ENCODE assay signal across 1 cellular context in the genomic region with DNA sequence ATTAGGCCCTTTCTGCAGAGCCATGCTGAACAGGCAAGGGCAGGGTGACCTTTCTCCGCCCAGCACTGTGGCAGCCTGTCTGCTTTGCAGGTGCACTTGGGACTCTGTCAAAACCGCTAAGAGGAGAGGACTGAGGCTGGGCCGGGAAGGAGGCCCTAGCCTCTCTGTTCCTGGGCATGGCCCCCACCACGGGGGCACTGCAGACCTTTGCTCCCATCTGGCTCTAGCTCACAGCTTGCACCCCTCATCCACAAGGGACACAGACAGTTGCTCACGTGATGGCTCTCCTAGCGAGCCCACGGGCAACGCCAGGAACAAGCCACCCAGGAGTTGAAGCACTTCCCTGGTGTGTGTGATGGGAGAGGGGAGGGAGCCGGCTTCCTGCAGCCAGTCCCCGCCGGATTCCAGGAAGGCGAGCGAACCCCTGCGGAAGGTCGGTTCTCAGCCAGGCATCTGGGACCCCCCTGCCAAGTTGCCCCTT.
TF ChIP-seq lines count a peak whose summit lies in the region.

No MANE protein-coding gene starts in this region.

TF ChIP-seq in HepG2, 621 proteins besides CTCF, POLR2A, EP300 and RAD21 (continued from another document):
- no peak for TF ChIP-seq CREM (IDR thresholded peaks at IDR 0.05)
- no peak for TF ChIP-seq CREM (CRISPR knock-in tag; IDR thresholded peaks at IDR 0.05)
- no peak for TF ChIP-seq CEBPG (CRISPR knock-in tag; IDR thresholded peaks at IDR 0.05)
- TF ChIP-seq, protein P1, sequence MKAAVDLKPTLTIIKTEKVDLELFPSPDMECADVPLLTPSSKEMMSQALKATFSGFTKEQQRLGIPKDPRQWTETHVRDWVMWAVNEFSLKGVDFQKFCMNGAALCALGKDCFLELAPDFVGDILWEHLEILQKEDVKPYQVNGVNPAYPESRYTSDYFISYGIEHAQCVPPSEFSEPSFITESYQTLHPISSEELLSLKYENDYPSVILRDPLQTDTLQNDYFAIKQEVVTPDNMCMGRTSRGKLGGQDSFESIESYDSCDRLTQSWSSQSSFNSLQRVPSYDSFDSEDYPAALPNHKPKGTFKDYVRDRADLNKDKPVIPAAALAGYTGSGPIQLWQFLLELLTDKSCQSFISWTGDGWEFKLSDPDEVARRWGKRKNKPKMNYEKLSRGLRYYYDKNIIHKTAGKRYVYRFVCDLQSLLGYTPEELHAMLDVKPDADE (CRISPR knock-in tag; IDR thresholded peaks at IDR 0.05): no peak
- TF ChIP-seq ZNF660 (CRISPR knock-in tag; IDR thresholded peaks at IDR 0.05; ENCODE audit: borderline replicate concordance, low read depth): no peak
- TF ChIP-seq, protein P2, sequence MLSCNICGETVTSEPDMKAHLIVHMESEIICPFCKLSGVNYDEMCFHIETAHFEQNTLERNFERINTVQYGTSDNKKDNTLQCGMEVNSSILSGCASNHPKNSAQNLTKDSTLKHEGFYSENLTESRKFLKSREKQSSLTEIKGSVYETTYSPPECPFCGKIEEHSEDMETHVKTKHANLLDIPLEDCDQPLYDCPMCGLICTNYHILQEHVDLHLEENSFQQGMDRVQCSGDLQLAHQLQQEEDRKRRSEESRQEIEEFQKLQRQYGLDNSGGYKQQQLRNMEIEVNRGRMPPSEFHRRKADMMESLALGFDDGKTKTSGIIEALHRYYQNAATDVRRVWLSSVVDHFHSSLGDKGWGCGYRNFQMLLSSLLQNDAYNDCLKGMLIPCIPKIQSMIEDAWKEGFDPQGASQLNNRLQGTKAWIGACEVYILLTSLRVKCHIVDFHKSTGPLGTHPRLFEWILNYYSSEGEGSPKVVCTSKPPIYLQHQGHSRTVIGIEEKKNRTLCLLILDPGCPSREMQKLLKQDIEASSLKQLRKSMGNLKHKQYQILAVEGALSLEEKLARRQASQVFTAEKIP (CRISPR knock-in tag; IDR thresholded peaks at IDR 0.05; ENCODE audit: borderline replicate concordance): no peak
- TF ChIP-seq, protein P3, sequence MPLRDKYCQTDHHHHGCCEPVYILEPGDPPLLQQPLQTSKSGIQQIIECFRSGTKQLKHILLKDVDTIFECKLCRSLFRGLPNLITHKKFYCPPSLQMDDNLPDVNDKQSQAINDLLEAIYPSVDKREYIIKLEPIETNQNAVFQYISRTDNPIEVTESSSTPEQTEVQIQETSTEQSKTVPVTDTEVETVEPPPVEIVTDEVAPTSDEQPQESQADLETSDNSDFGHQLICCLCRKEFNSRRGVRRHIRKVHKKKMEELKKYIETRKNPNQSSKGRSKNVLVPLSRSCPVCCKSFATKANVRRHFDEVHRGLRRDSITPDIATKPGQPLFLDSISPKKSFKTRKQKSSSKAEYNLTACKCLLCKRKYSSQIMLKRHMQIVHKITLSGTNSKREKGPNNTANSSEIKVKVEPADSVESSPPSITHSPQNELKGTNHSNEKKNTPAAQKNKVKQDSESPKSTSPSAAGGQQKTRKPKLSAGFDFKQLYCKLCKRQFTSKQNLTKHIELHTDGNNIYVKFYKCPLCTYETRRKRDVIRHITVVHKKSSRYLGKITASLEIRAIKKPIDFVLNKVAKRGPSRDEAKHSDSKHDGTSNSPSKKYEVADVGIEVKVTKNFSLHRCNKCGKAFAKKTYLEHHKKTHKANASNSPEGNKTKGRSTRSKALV (CRISPR knock-in tag; IDR thresholded peaks at IDR 0.05): no peak
- TF ChIP-seq, protein P4, sequence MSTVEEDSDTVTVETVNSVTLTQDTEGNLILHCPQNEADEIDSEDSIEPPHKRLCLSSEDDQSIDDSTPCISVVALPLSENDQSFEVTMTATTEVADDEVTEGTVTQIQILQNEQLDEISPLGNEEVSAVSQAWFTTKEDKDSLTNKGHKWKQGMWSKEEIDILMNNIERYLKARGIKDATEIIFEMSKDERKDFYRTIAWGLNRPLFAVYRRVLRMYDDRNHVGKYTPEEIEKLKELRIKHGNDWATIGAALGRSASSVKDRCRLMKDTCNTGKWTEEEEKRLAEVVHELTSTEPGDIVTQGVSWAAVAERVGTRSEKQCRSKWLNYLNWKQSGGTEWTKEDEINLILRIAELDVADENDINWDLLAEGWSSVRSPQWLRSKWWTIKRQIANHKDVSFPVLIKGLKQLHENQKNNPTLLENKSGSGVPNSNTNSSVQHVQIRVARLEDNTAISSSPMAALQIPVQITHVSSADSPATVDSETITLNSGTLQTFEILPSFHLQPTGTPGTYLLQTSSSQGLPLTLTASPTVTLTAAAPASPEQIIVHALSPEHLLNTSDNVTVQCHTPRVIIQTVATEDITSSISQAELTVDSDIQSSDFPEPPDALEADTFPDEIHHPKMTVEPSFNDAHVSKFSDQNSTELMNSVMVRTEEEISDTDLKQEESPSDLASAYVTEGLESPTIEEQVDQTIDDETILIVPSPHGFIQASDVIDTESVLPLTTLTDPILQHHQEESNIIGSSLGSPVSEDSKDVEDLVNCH (CRISPR knock-in tag; IDR thresholded peaks at IDR 0.05): no peak
- TF ChIP-seq, protein P5, sequence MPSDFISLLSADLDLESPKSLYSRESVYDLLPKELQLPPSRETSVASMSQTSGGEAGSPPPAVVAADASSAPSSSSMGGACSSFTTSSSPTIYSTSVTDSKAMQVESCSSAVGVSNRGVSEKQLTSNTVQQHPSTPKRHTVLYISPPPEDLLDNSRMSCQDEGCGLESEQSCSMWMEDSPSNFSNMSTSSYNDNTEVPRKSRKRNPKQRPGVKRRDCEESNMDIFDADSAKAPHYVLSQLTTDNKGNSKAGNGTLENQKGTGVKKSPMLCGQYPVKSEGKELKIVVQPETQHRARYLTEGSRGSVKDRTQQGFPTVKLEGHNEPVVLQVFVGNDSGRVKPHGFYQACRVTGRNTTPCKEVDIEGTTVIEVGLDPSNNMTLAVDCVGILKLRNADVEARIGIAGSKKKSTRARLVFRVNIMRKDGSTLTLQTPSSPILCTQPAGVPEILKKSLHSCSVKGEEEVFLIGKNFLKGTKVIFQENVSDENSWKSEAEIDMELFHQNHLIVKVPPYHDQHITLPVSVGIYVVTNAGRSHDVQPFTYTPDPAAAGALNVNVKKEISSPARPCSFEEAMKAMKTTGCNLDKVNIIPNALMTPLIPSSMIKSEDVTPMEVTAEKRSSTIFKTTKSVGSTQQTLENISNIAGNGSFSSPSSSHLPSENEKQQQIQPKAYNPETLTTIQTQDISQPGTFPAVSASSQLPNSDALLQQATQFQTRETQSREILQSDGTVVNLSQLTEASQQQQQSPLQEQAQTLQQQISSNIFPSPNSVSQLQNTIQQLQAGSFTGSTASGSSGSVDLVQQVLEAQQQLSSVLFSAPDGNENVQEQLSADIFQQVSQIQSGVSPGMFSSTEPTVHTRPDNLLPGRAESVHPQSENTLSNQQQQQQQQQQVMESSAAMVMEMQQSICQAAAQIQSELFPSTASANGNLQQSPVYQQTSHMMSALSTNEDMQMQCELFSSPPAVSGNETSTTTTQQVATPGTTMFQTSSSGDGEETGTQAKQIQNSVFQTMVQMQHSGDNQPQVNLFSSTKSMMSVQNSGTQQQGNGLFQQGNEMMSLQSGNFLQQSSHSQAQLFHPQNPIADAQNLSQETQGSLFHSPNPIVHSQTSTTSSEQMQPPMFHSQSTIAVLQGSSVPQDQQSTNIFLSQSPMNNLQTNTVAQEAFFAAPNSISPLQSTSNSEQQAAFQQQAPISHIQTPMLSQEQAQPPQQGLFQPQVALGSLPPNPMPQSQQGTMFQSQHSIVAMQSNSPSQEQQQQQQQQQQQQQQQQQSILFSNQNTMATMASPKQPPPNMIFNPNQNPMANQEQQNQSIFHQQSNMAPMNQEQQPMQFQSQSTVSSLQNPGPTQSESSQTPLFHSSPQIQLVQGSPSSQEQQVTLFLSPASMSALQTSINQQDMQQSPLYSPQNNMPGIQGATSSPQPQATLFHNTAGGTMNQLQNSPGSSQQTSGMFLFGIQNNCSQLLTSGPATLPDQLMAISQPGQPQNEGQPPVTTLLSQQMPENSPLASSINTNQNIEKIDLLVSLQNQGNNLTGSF (CRISPR knock-in tag; IDR thresholded peaks at IDR 0.05): no peak
- TF ChIP-seq RARG (CRISPR knock-in tag; IDR thresholded peaks at IDR 0.05; ENCODE audit: low read depth): no peak
- TF ChIP-seq, protein P6, sequence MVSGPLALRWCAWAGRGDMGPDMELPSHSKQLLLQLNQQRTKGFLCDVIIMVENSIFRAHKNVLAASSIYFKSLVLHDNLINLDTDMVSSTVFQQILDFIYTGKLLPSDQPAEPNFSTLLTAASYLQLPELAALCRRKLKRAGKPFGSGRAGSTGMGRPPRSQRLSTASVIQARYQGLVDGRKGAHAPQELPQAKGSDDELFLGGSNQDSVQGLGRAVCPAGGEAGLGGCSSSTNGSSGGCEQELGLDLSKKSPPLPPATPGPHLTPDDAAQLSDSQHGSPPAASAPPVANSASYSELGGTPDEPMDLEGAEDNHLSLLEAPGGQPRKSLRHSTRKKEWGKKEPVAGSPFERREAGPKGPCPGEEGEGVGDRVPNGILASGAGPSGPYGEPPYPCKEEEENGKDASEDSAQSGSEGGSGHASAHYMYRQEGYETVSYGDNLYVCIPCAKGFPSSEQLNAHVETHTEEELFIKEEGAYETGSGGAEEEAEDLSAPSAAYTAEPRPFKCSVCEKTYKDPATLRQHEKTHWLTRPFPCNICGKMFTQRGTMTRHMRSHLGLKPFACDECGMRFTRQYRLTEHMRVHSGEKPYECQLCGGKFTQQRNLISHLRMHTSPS (CRISPR knock-in tag; IDR thresholded peaks at IDR 0.05; ENCODE audit: low read depth): no peak
- TF ChIP-seq KDM4B (CRISPR knock-in tag; IDR thresholded peaks at IDR 0.05): no peak
- no peak for TF ChIP-seq ZNF12 (CRISPR knock-in tag; IDR thresholded peaks at IDR 0.05)
- no peak for TF ChIP-seq ZNF124 (CRISPR knock-in tag; IDR thresholded peaks at IDR 0.05)
- no peak for TF ChIP-seq ZFAT (CRISPR knock-in tag; conservative IDR thresholded peaks at IDR 0.05)
- TF ChIP-seq NR2F2 (IDR thresholded peaks at IDR 0.05; ENCODE audit: borderline replicate concordance, low read depth): no peak
- TF ChIP-seq LCORL (IDR thresholded peaks at IDR 0.05): no peak
- TF ChIP-seq LCORL (CRISPR knock-in tag; IDR thresholded peaks at IDR 0.05): no peak
TF ChIP-seq in HepG2: peak in this region for 0.
